In genomic region chr17:7687908-7688807, GRCh38 we compare ENCODE assay signal across 8 cellular contexts. TPM values are rescaled to one million over a fixed set of nuclear protein-coding genes. Genes with fewer than 3 reads are reported as not detected.
DNase-seq lines count a peak whose midpoint lies in the region; ATAC-seq and TF ChIP-seq lines count a peak whose summit lies in the region.

TSS of gene WRAP53 (plus strand) at chr17:7688477. CDS start at chr17:7688649, 172 bp downstream.

- H3K4me3 ChIP-seq in psoas muscle (peak within 1 kb of the TSS; percentile 88), uterus (peak within 1 kb of the TSS; percentile 83 to 85)

- intact Hi-C loops in left ventricle myocardium superior (cut with micrococcal nuclease) (no loop called here), psoas muscle (cut with DNase I) (loop anchor here in 1 of 2 donors (5.0 to 10.0 kb wide), 2 partner anchors 106 to 253 kb away; partner anchors contain the start of genes FGF11, MPDU1 and TMEM102), uterus (cut with DNase I; ENCODE audit: low total_unique reads) (loop anchor here (5.0 kb wide), 1 partner anchor 61 kb away; the partner anchor contains the start of gene SAT2)

- ATAC-seq in GM18498 (IDR thresholded peaks at IDR 0.05; ENCODE audit: unreplicated experiment) (peak; percentile 74), HG02938 (IDR thresholded peaks at IDR 0.05; ENCODE audit: unreplicated experiment) (peak; percentile 58), left ventricle myocardium superior (peak; percentile 92), psoas muscle (peak; percentile 84 to 91 (median 89))

- peak within 1 kb of the TSS; percentile 100 for H3K27ac ChIP-seq in angular gyrus (ENCODE audit: low read depth, low read length)
- H3K27ac ChIP-seq in psoas muscle, result peak within 1 kb of the TSS; percentile 98
- H3K27ac ChIP-seq in uterus, result peak within 1 kb of the TSS; percentile 94 to 98

- H3K27me3 ChIP-seq in psoas muscle (ENCODE audit: insufficient read depth in 3 of 3, low read length in 2 of 3) (no peaks in the 10 kb centered on the region), uterus (no peaks in the 10 kb centered on the region)

- TF ChIP-seq CTCF in psoas muscle (IDR thresholded peaks at IDR 0.05), result peak; percentile 99
- TF ChIP-seq CTCF in uterus (IDR thresholded peaks at IDR 0.05), result peak; percentile 96 to 99 (median 98)

- H3K4me1 ChIP-seq in psoas muscle, result peaks cover 29% of the 10 kb centered on the region
- H3K4me1 ChIP-seq in uterus, result peaks cover 6 to 16% of the 10 kb centered on the region in 2 donors

- 0% methylated on average over 51 of the region's 51 CpGs for WGBS in psoas muscle, 3 donors

- peak; percentile 18 to 31 for TF ChIP-seq POLR2A in uterus (IDR thresholded peaks at IDR 0.05)

- peaks cover 0 to 19% of the 10 kb centered on the region in 2 donors for H3K36me3 ChIP-seq in psoas muscle (ENCODE audit: insufficient read depth in 1 of 2, low read depth in 1 of 2)
- H3K36me3 ChIP-seq in uterus, result no peaks in the 10 kb centered on the region

- H3K9me3 ChIP-seq in psoas muscle (no peaks in the 10 kb centered on the region), uterus (no peaks in the 10 kb centered on the region)

- DNase-seq in NCI-H187 (lab: John Stamatoyannopoulos, UW) (peak; percentile 69 to 84), T-helper 2 cell (peak; percentile 86 to 97 (median 93)), left ventricle myocardium superior (peak; percentile 96), psoas muscle (peak; percentile 97 to 98), uterus (peak; percentile 98 to 99)

RNA-seq across cellular contexts. Expression of gene WRAP53, which starts in this region (rescaled TPM):
- total RNA-seq in left ventricle myocardium superior (5.3 TPM), psoas muscle (1 to 10 TPM; 4.5 to 6.6 (median 5.0) TPM), uterus (1 to 10 TPM; 1.0 to 8.8 (median 6.2) TPM)
- polyA plus RNA-seq in psoas muscle, result 10 to 100 TPM in 2 of 3 donors, 1 to 10 TPM in 1; 6.5 to 14.4 (median 11.2) TPM

Comparison
In these comparisons a context has a peak if more than half of its experiments do, and no peak if none do; other contexts are left out.
1. Peak in every context shown above with its lines: DNase-seq, ATAC-seq, H3K4me3 ChIP-seq and H3K27ac ChIP-seq.